8 cellular contexts compared by ENCODE assay signal in genomic region chr10:16817125-16818019, GRCh38. TPM values are rescaled to one million over a fixed set of nuclear protein-coding genes. Genes with fewer than 3 reads are reported as not detected.
DNase-seq lines count a peak whose midpoint lies in the region; ATAC-seq and TF ChIP-seq lines count a peak whose summit lies in the region.

Gene RSU1 (minus strand): TSS chr10:16817424. CDS start chr10:16817081, 343 bp downstream.

- intact Hi-C loops in lower lobe of right lung (cut with DNase I) = no loop called here

- H3K9me3 Mint-ChIP-seq in CD8-positive, alpha-beta memory T cell = peaks cover 8 to 12% (median 10%) of the 10 kb centered on the region in 5 donors

- peak; percentile 97 for ATAC-seq in GM19468 (IDR thresholded peaks at IDR 0.05; ENCODE audit: extremely low read depth, unreplicated experiment)
- peak; percentile 98 to 99 for ATAC-seq in lower lobe of right lung

- no peak for TF ChIP-seq CTCF in lower lobe of right lung (IDR thresholded peaks at IDR 0.05)

- peaks cover 6 to 33% (median 10%) of the 10 kb centered on the region in 3 donors for H3K36me3 Mint-ChIP-seq in CD8-positive, alpha-beta memory T cell

- H3K4me3 ChIP-seq in CD8-positive, alpha-beta memory T cell (ENCODE audit: low read length) = peak within 1 kb of the TSS; percentile 90
- H3K4me3 ChIP-seq in lower lobe of right lung = peak within 1 kb of the TSS; percentile 81

- peaks cover 5% of the 10 kb centered on the region for H3K9me3 ChIP-seq in CD8-positive, alpha-beta memory T cell (ENCODE audit: low read length)
- peaks cover 4% of the 10 kb centered on the region for H3K9me3 ChIP-seq in lower lobe of right lung

- peak; percentile 100 for DNase-seq in CD8-positive, alpha-beta memory T cell
- peak; percentile 91 for DNase-seq in HS-5 (ENCODE audit: low read depth)
- DNase-seq in NK-92 treated with Interleukin-12 subunit alpha and Interleukin-12 subunit beta, amount 100 ng/mL, for 24 hours (lab: John Stamatoyannopoulos, UW) = peak; percentile 94
- peak; percentile 100 for DNase-seq in activated CD8-positive, alpha-beta memory T cell treated with anti-CD3 and anti-CD28 coated beads for 24 hours
- peak; percentile 99 for DNase-seq in effector CD4-positive, alpha-beta T cell
- DNase-seq in lower lobe of right lung = peak; percentile 100
- DNase-seq in stimulated activated CD4-positive, alpha-beta T cell treated with anti-CD3 and anti-CD28 coated beads, TNF-alpha, amount 100 ng/mL, for 24 hours (ENCODE audit: low read depth in 3 of 3) = peak; percentile 99 to 100 (median 100)

- CTCF ChIA-PET in CD8-positive, alpha-beta memory T cell (lab: Charles Lee) = interaction anchor here (0.9 to 2.1 kb wide), 10 partner anchors 10 to 955 kb away, joined by 3 to 19 read pairs (median 4); no protein-coding TSS in a partner anchor

- peaks cover 0 to 10% of the 10 kb centered on the region in 2 donors for H3K27me3 Mint-ChIP-seq in CD8-positive, alpha-beta memory T cell

- H3K4me3 Mint-ChIP-seq in CD8-positive, alpha-beta memory T cell = peak within 1 kb of the TSS; percentile 82 to 97 (median 94)

- peak within 1 kb of the TSS; percentile 91 for H3K27ac ChIP-seq in CD8-positive, alpha-beta memory T cell (ENCODE audit: low read depth, low read length)
- H3K27ac ChIP-seq in lower lobe of right lung = peak within 1 kb of the TSS; percentile 92

- peak within 1 kb of the TSS; percentile 82 to 97 (median 96) for H3K27ac Mint-ChIP-seq in CD8-positive, alpha-beta memory T cell

- H3K4me1 ChIP-seq in CD8-positive, alpha-beta memory T cell (ENCODE audit: insufficient read depth, low read length) = peaks cover 29% of the 10 kb centered on the region
- peaks cover 29% of the 10 kb centered on the region for H3K4me1 ChIP-seq in lower lobe of right lung

- POLR2A ChIA-PET in CD8-positive, alpha-beta memory T cell (lab: Charles Lee) = interaction anchor here (0.8 to 2.5 kb wide), 4 partner anchors 8 to 413 kb away, joined by 3 to 32 read pairs (median 4); partner anchors contain the start of gene TRDMT1

- peaks cover 36 to 55% (median 48%) of the 10 kb centered on the region in 3 donors for H3K4me1 Mint-ChIP-seq in CD8-positive, alpha-beta memory T cell

- H3K36me3 ChIP-seq in CD8-positive, alpha-beta memory T cell (ENCODE audit: insufficient read depth, low read length) = no peaks in the 10 kb centered on the region
- no peaks in the 10 kb centered on the region for H3K36me3 ChIP-seq in lower lobe of right lung

- no peaks in the 10 kb centered on the region for H3K27me3 ChIP-seq in CD8-positive, alpha-beta memory T cell (ENCODE audit: insufficient read depth, low read length, poor library complexity, severe bottlenecking)
- H3K27me3 ChIP-seq in lower lobe of right lung (ENCODE audit: low read depth) = no peaks in the 10 kb centered on the region

RNA-seq across cellular contexts. Expression of gene RSU1, which starts in this region (rescaled TPM):
- 10 to 100 TPM; 66.4 to 68.5 TPM for total RNA-seq in CD8-positive, alpha-beta memory T cell
- 132 TPM for polyA plus RNA-seq in CD8-positive, alpha-beta memory T cell
- 81.6 TPM for total RNA-seq in lower lobe of right lung

Comparison
In these comparisons a context has a peak if more than half of its experiments do, and no peak if none do; other contexts are left out.
1. Peak in every context shown above with its lines: DNase-seq, ATAC-seq, H3K4me3 ChIP-seq and H3K27ac ChIP-seq.